8 cellular contexts compared by ENCODE assay signal in the genomic region with DNA sequence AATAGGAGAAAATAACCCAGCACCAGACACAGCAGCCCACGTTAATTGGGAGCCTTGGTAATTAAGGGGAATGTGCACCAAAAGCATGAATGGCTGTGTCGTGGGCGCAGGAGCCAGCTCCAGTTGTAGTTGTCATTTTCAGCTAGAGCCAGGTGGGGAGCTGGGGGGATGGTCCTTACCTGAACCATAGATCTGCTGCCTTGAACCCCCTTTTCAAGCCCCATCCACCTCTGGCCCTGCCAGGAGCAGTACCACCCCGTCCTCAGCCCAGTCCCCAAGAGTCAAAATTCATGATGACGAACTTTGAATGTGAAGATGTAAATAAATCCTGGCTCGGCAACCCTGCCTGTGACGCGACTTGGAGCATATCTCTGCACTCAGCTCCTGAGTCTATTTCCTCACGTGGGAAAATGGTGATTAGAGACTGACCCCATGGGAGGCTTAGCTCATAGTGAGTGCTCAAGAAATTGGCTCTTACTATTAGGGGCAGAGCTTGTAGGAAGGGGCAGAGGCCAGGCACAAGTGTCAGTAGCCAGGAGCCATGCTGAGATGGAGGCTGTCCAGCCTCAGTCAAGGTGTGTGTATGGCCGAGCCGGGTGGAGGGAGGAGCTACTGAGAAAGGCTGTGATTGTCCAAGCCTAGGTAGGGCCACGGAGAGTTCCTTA. TPM values are rescaled to one million over a fixed set of nuclear protein-coding genes. Genes with fewer than 3 reads are reported as not detected.
A peak's percentile ranks its signal among the peaks of the same experiment; 100 is the strongest.
DNase-seq lines count a peak whose midpoint lies in the region; ATAC-seq and TF ChIP-seq lines count a peak whose summit lies in the region.

No MANE protein-coding gene starts in this region.

- peaks cover 69% of the 10 kb centered on the region for H3K27me3 Mint-ChIP-seq in activated T-cell treated with anti-CD3 and anti-CD28 coated beads, Interleukin-2, amount 50 U/mL, for 24 hours
- peaks cover 57% of the 10 kb centered on the region for H3K27me3 Mint-ChIP-seq in chondrocyte (ENCODE audit: low read depth)

- TF ChIP-seq POLR2A in upper lobe of left lung (IDR thresholded peaks at IDR 0.05) = no peak

- H3K36me3 ChIP-seq in mesodermal cell (ENCODE audit: control insufficient read depth, insufficient read depth, low read length) (no peaks in the 10 kb centered on the region), upper lobe of left lung (no peaks in the 10 kb centered on the region), aorta (ENCODE audit: control insufficient read depth in 1 of 2, insufficient read depth in 2 of 2, low read length in 1 of 2) (no peaks in the 10 kb centered on the region)

- TF ChIP-seq CTCF in chondrocyte (IDR thresholded peaks at IDR 0.05) (no peak), upper lobe of left lung (IDR thresholded peaks at IDR 0.05) (no peak)

- no peaks in the 10 kb centered on the region for H3K36me3 Mint-ChIP-seq in activated T-cell treated with anti-CD3 and anti-CD28 coated beads, Interleukin-2, amount 50 U/mL, for 24 hours (ENCODE audit: low read depth)
- H3K36me3 Mint-ChIP-seq in chondrocyte (ENCODE audit: low read depth) = no peaks in the 10 kb centered on the region

- peaks cover 0 to 16% (median 4%) of the 10 kb centered on the region in 4 donors for H3K27me3 ChIP-seq in upper lobe of left lung
- no peaks in the 10 kb centered on the region for H3K27me3 ChIP-seq in aorta (ENCODE audit: control insufficient read depth in 1 of 2, insufficient read depth in 2 of 2, low read length in 1 of 2)

- H3K4me1 ChIP-seq in mesodermal cell (ENCODE audit: control insufficient read depth, insufficient read depth, low read length, poor library complexity, severe bottlenecking) (peaks cover 9% of the 10 kb centered on the region), upper lobe of left lung (peaks cover 45 to 54% (median 47%) of the 10 kb centered on the region in 4 donors), aorta (ENCODE audit: control insufficient read depth in 1 of 2, insufficient read depth in 2 of 2, low read length in 2 of 2) (no peaks in the 10 kb centered on the region)

- H3K4me3 ChIP-seq in mesodermal cell (ENCODE audit: extremely low read depth, insufficient read depth, low read length, poor library complexity, severe bottlenecking) (peak overlapping the region; percentile 81), upper lobe of left lung (peak overlapping the region in 3 of 4 donors; percentile 52 to 65 (median 53)), aorta (ENCODE audit: low read length in 2 of 2) (no peak overlapping the region)

- H3K9me3 ChIP-seq in mesodermal cell (ENCODE audit: control insufficient read depth, low read length) (no peaks in the 10 kb centered on the region), upper lobe of left lung (no peaks in the 10 kb centered on the region), aorta (ENCODE audit: control insufficient read depth, low read length) (no peaks in the 10 kb centered on the region)

- WGBS in mesodermal cell (ENCODE audit: insufficient coverage in 2 of 2), 2 experiments = 31 to 37% methylated on average over 10 to 11 of the region's 12 CpGs
- WGBS in upper lobe of left lung, 2 donors = 43 to 46% methylated on average over 12 of the region's 12 CpGs
- 17 to 19% methylated on average over 12 of the region's 12 CpGs for WGBS in aorta, 2 donors

- H3K9me3 Mint-ChIP-seq in activated T-cell treated with anti-CD3 and anti-CD28 coated beads, Interleukin-2, amount 50 U/mL, for 24 hours = no peaks in the 10 kb centered on the region
- no peaks in the 10 kb centered on the region for H3K9me3 Mint-ChIP-seq in chondrocyte (ENCODE audit: low read depth)

- ATAC-seq in upper lobe of left lung (ENCODE audit: low FRiP score in 2 of 2) (peak in 1 of 2 donors; percentile 11), left lobe of liver (no peak), aorta (ENCODE audit: low FRiP score) (no peak)

- H3K4me3 Mint-ChIP-seq in activated T-cell treated with anti-CD3 and anti-CD28 coated beads, Interleukin-2, amount 50 U/mL, for 24 hours = peak overlapping the region; percentile 63
- H3K4me3 Mint-ChIP-seq in chondrocyte (ENCODE audit: unreplicated experiment) = peak overlapping the region; percentile 74

- TF ChIP-seq EP300 in upper lobe of left lung (IDR thresholded peaks at IDR 0.05) = no peak

- no peak overlapping the region for H3K27ac ChIP-seq in mesodermal cell (ENCODE audit: low read depth, low read length, severe bottlenecking)
- peak overlapping the region; percentile 54 to 90 (median 73) for H3K27ac ChIP-seq in upper lobe of left lung
- no peak overlapping the region for H3K27ac ChIP-seq in aorta (ENCODE audit: low read depth in 1 of 2, low read length in 2 of 2)

- H3K27ac Mint-ChIP-seq in activated T-cell treated with anti-CD3 and anti-CD28 coated beads, Interleukin-2, amount 50 U/mL, for 24 hours = no peak overlapping the region
- no peak overlapping the region for H3K27ac Mint-ChIP-seq in chondrocyte (ENCODE audit: unreplicated experiment)

- no peak for DNase-seq in activated T-cell treated with anti-CD3 and anti-CD28 coated beads, Interleukin-2, amount 50 U/mL, for 24 hours
- DNase-seq in activated T-cell treated with anti-CD3 and anti-CD28 coated beads for 4 hours (no peak), chondrocyte (ENCODE audit: low spot score) (no peak), upper lobe of left lung (no peak), left lobe of liver (ENCODE audit: low spot score) (no peak), AML-193 (lab: John Stamatoyannopoulos, UW) (no peak), aorta (no peak)

- intact Hi-C loops in aorta (cut with DNase I) = no loop called here

- H3K4me1 Mint-ChIP-seq in activated T-cell treated with anti-CD3 and anti-CD28 coated beads, Interleukin-2, amount 50 U/mL, for 24 hours (ENCODE audit: low read depth) = peaks cover 29% of the 10 kb centered on the region
- peaks cover 18% of the 10 kb centered on the region for H3K4me1 Mint-ChIP-seq in chondrocyte (ENCODE audit: low read depth)

RNA-seq across cellular contexts. Expression of a gene that starts 0.8 kb away (rescaled TPM):
- total RNA-seq in chondrocyte (0.53 to 3.0 TPM (median 2.8 TPM) in 3 replicates), upper lobe of left lung (10 to 100 TPM; 16.2 to 61.4 (median 33.8) TPM), left lobe of liver (10.4 TPM), aorta (10 to 100 TPM; 28.6 to 28.7 TPM)
- 147 TPM for polyA plus RNA-seq in mesodermal cell (2013, experiment 1 of 2)
- polyA plus RNA-seq in mesodermal cell (2013, experiment 2 of 2) = 143 TPM
- 10 to 100 TPM; 14.5 to 28.2 TPM for polyA plus RNA-seq in aorta

RNA-seq across cellular contexts. Expression of a gene that starts 52.0 kb away (rescaled TPM):
- total RNA-seq in chondrocyte (not detected in 3 replicates), upper lobe of left lung (10 to 100 TPM in 2 of 6 donors, 1 to 10 TPM in 4; 4.6 to 26.2 (median 6.1) TPM), left lobe of liver (0.15 TPM), aorta (under 1 TPM; 0.45 to 0.54 TPM)
- polyA plus RNA-seq in mesodermal cell (2013, experiment 1 of 2) = 0.18 TPM
- polyA plus RNA-seq in mesodermal cell (2013, experiment 2 of 2) = 0.35 TPM
- polyA plus RNA-seq in aorta = 1 to 10 TPM in 1 of 2 donors, not detected in 1; 1.0 TPM

RNA-seq across cellular contexts. Expression of a gene that starts 52.7 kb away (rescaled TPM):
- total RNA-seq in chondrocyte (not detected in 3 replicates), upper lobe of left lung (1 to 10 TPM in 4 of 6 donors, under 1 TPM in 2; 0.15 to 4.5 (median 2.4) TPM), left lobe of liver (13.6 TPM), aorta (1 to 10 TPM; 1.1 to 4.7 TPM)
- 2.4 TPM for polyA plus RNA-seq in mesodermal cell (2013, experiment 1 of 2)
- polyA plus RNA-seq in mesodermal cell (2013, experiment 2 of 2) = 0.35 TPM
- polyA plus RNA-seq in aorta = 1 to 10 TPM in 1 of 2 donors, not detected in 1; 1.5 TPM

Comparison
In these comparisons a context has a peak if more than half of its experiments do, and no peak if none do; other contexts are left out.
1. H3K27ac ChIP-seq: peak in upper lobe of left lung (4 of 4); none in mesodermal cell (single experiment) and aorta (0 of 2).
2. H3K4me3 ChIP-seq: peak in mesodermal cell (single experiment) and upper lobe of left lung (3 of 4); none in aorta (0 of 2).